ENCODE assay signal across 1 cellular context in the genomic region with DNA sequence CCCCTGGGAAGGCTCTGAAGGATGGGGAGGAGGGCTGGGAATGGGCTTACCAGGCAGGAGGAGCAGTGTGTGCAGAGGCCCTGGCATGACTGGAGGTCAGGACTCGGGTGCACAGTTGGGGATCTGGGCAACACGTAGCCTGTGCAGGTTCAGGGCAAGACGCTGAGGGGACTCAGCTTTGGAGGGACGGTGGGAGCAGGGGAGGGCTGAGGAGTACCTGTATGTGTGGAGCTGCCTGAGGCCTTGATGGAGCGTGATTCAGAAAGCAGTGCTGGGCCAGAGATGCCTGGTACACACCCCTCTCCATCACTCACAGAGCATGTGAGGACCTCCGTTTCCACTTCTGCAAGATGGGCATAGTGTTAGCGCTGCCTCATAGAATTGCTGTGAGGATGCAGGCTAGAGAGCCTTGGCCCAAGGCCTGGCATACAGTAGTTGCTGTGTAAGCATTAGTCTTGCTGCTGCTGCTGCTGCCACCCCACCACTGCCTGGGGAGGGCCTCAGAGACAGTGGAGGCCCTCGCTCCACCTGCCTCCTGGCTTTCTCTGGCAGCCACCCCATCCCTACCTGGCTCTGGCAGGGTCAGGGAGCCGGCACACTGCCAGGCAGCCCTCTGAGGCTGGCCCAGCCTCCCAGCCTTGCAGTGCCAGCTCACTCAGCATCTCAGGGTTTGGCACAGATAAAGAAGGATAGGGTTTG.
TF ChIP-seq lines count a peak whose summit lies in the region.

No MANE protein-coding gene starts in this region.

TF ChIP-seq in HCT116, 20 proteins besides CTCF, POLR2A, EP300 and RAD21 (continued from another document):
- TF ChIP-seq ELF1 (IDR thresholded peaks at IDR 0.05; ENCODE audit: borderline replicate concordance, low read depth) = no peak
- TF ChIP-seq YY1 (IDR thresholded peaks at IDR 0.05; ENCODE audit: extremely low read depth, insufficient replicate concordance, low read depth, low read length) = no peak
TF ChIP-seq in HCT116: peak in this region for 0.
